29 cellular contexts compared by ENCODE assay signal in the genomic region with DNA sequence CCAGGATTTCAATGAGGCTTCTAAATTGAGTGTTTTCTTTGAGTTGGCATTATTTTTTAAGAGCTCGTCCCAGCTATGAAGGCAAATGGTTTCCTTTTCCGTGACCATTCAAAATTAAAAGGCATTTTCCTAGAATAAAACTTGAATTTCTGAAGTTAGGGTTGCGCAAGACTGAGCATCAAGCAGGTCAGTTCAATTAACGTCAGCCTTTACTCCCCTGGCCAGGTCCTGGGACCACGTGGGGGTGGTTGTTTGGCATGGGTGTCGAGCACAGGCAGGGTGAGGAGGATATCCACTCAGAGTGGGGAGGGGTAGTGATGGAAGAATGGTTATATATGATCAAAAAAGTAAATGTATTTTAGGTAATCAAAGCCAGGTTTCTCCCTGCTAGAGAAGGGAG. TPM values are rescaled to one million over a fixed set of nuclear protein-coding genes. Genes with fewer than 3 reads are reported as not detected.
"Had no signal": no experiment of that assay in that cellular context is flagged by ENCODE, and none has a peak within 500 bp of the region (broad histone marks: within the 10 kb centered on the region; RNA-seq: fewer than 3 reads in every experiment).

No MANE protein-coding gene starts in this region.

- DNase-seq: activated CD4-positive, alpha-beta T cell treated with anti-CD3 and anti-CD28 coated beads for 48 hours; activated CD4-positive, alpha-beta T cell treated with anti-CD3 and anti-CD28 coated beads, Interleukin-2, amount 50 U/mL, for 1 hour; activated CD4-positive, alpha-beta T cell treated with anti-CD3 and anti-CD28 coated beads, Interleukin-2, amount 50 U/mL, for 48 hours; activated CD4-positive, CD25-positive, alpha-beta regulatory T cell; activated CD4-positive, CD25-positive, alpha-beta regulatory T cell treated with anti-CD3 and anti-CD28 coated beads, Interleukin-2, amount 50 U/mL, for 72 hours; activated CD8-positive, alpha-beta memory T cell treated with anti-CD3 and anti-CD28 coated beads for 24 hours; activated CD8-positive, alpha-beta T cell treated with anti-CD3 and anti-CD28 coated beads for 36 hours; activated effector memory CD4-positive, alpha-beta T cell treated with Interleukin-2 at 50 U/mL for 16 hours; activated gamma-delta T cell treated with Interleukin-2 at 50 U/mL for 16 hours; activated naive CD4-positive, alpha-beta T cell treated with anti-CD3 and anti-CD28 coated beads, Interleukin-2, amount 50 U/mL, for 16 hours; activated naive CD4-positive, alpha-beta T cell treated with Interleukin-2 at 50 U/mL for 16 hours; activated T-cell treated with anti-CD3 and anti-CD28 coated beads, Interleukin-2, amount 50 U/mL, for 4 hours; amniotic stem cell; anterior cingulate cortex; brain microvascular endothelial cell; dorsolateral prefrontal cortex; effector memory CD8-positive, alpha-beta T cell; erythroblast; esophagus squamous epithelium; head of caudate nucleus; T-helper 1 cell; T-helper 17 cell; T1000 had no signal

- ATAC-seq: activated CD8-positive, alpha-beta T cell treated with anti-CD3 and anti-CD28 coated beads for 36 hours; activated T-cell treated with anti-CD3 and anti-CD28 coated beads, Interleukin-2, amount 50 U/mL, for 4 hours; activated T-helper 17 cell treated with anti-CD3 and anti-CD28 coated beads, Interleukin-2, amount 50 U/mL, for 72 hours; effector memory CD8-positive, alpha-beta T cell; T-helper 17 cell had no signal

- H3K4me3 ChIP-seq: coronary artery, dorsolateral prefrontal cortex, esophagus squamous epithelium had no signal

- H3K4me3 Mint-ChIP-seq: activated CD8-positive, alpha-beta T cell treated with anti-CD3 and anti-CD28 coated beads for 36 hours; activated naive CD8-positive, alpha-beta T cell; activated T-cell treated with anti-CD3 and anti-CD28 coated beads, Interleukin-2, amount 50 U/mL, for 4 hours; activated T-helper 17 cell treated with anti-CD3 and anti-CD28 coated beads, Interleukin-2, amount 50 U/mL, for 72 hours; central memory CD8-positive, alpha-beta T cell; dendritic cell treated with granulocyte-macrophage colony-stimulating factor and Interleukin-4, amounts not matched to agents 40 ng/mL and 50 ng/mL, for 4 days; effector memory CD8-positive, alpha-beta T cell; T-helper 17 cell; T-helper 2 cell treated with Interferon-gamma antibody and Interleukin-4, amounts not matched to agents 5 μg/mL and 100 μg/mL, for 36 hours had no signal

- H3K27ac Mint-ChIP-seq: activated CD8-positive, alpha-beta T cell treated with anti-CD3 and anti-CD28 coated beads for 36 hours; activated naive CD8-positive, alpha-beta T cell; activated T-helper 17 cell treated with anti-CD3 and anti-CD28 coated beads, Interleukin-2, amount 50 U/mL, for 72 hours; dendritic cell treated with granulocyte-macrophage colony-stimulating factor and Interleukin-4, amounts not matched to agents 40 ng/mL and 50 ng/mL, for 4 days; effector memory CD8-positive, alpha-beta T cell; T-helper 17 cell; T-helper 2 cell treated with Interferon-gamma antibody and Interleukin-4, amounts not matched to agents 5 μg/mL and 100 μg/mL, for 36 hours had no signal

- H3K9me3 Mint-ChIP-seq: activated CD8-positive, alpha-beta T cell treated with anti-CD3 and anti-CD28 coated beads for 36 hours; activated T-cell treated with anti-CD3 and anti-CD28 coated beads, Interleukin-2, amount 50 U/mL, for 4 hours; activated T-helper 17 cell treated with anti-CD3 and anti-CD28 coated beads, Interleukin-2, amount 50 U/mL, for 72 hours; central memory CD8-positive, alpha-beta T cell; dendritic cell treated with granulocyte-macrophage colony-stimulating factor and Interleukin-4, amounts not matched to agents 40 ng/mL and 50 ng/mL, for 4 days; effector memory CD8-positive, alpha-beta T cell; T-helper 2 cell treated with Interferon-gamma antibody and Interleukin-4, amounts not matched to agents 5 μg/mL and 100 μg/mL, for 36 hours had no signal

- H3K36me3 ChIP-seq: brain microvascular endothelial cell, esophagus squamous epithelium had no signal

- H3K27me3 Mint-ChIP-seq: activated CD8-positive, alpha-beta T cell treated with anti-CD3 and anti-CD28 coated beads for 36 hours; activated naive CD8-positive, alpha-beta T cell had no signal

- H3K27me3 ChIP-seq: brain microvascular endothelial cell, dorsolateral prefrontal cortex, esophagus squamous epithelium had no signal

- H3K27ac ChIP-seq: brain microvascular endothelial cell, coronary artery, dorsolateral prefrontal cortex, esophagus squamous epithelium had no signal

- H3K36me3 Mint-ChIP-seq: activated naive CD8-positive, alpha-beta T cell had no signal

- H3K9me3 ChIP-seq: esophagus squamous epithelium had no signal

- H3K4me1 Mint-ChIP-seq: activated T-helper 17 cell treated with anti-CD3 and anti-CD28 coated beads, Interleukin-2, amount 50 U/mL, for 72 hours; central memory CD8-positive, alpha-beta T cell had no signal

RNA-seq across cellular contexts. Expression of a gene that starts 43.4 kb away (rescaled TPM):
- total RNA-seq: T-helper 17 cell had no signal
